ENCODE assay signal across 13 cellular contexts in genomic region chr16:65068151-65068740, GRCh38. TPM values are rescaled to one million over a fixed set of nuclear protein-coding genes. Genes with fewer than 3 reads are reported as not detected.
A peak's percentile ranks its signal among the peaks of the same experiment; 100 is the strongest.
DNase-seq lines count a peak whose midpoint lies in the region; ATAC-seq and TF ChIP-seq lines count a peak whose summit lies in the region.
"Had no signal": no experiment of that assay in that cellular context is flagged by ENCODE, and none has a peak within 500 bp of the region (broad histone marks: within the 10 kb centered on the region; RNA-seq: fewer than 3 reads in every experiment).

No MANE protein-coding gene starts in this region.

- no peak overlapping the region for H3K27ac Mint-ChIP-seq in CD8-positive, alpha-beta T cell

- peak overlapping the region; percentile 49 for H3K4me2 ChIP-seq in GM23248 (ENCODE audit: unreplicated experiment)

- H3K4me3 Mint-ChIP-seq in CD8-positive, alpha-beta T cell = no peak overlapping the region

- intact Hi-C loops in gastrocnemius medialis (cut with DNase I; ENCODE audit: low total_unique reads) = loop anchor here (1.0 to 5.0 kb wide), 2 partner anchors 50 to 906 kb away; no protein-coding TSS in a partner anchor
- intact Hi-C loops in CD8-positive, alpha-beta T cell (cut with DNase I, micrococcal nuclease) = no loop called here
- intact Hi-C loops in transverse colon (cut with DNase I; ENCODE audit: low total_unique reads) = no loop called here

- no peaks in the 10 kb centered on the region for H3K4me1 Mint-ChIP-seq in CD8-positive, alpha-beta T cell (ENCODE audit: low read depth)

- peaks cover 2% of the 10 kb centered on the region for H3K27me3 Mint-ChIP-seq in CD8-positive, alpha-beta T cell (ENCODE audit: low read depth)

- peaks cover 54% of the 10 kb centered on the region for H3F3A ChIP-seq in GM23248 (ENCODE audit: insufficient read depth)

- H3K27ac ChIP-seq in GM23248 (peak overlapping the region; percentile 97), SK-N-MC (peak overlapping the region; percentile 84), gastrocnemius medialis (peak overlapping the region; percentile 86 to 93 (median 92)), transverse colon (no peak overlapping the region)
- H3K27ac ChIP-seq in CD8-positive, alpha-beta T cell (ENCODE audit: low read depth, low read length) = no peak overlapping the region

- TF ChIP-seq POLR2A in gastrocnemius medialis (IDR thresholded peaks at IDR 0.05) = peak in 1 of 2 donors; percentile 22
- TF ChIP-seq POLR2A in transverse colon (IDR thresholded peaks at IDR 0.05) = no peak

- H3K9ac ChIP-seq in GM23248 = peak overlapping the region; percentile 79
- peak overlapping the region; percentile 45 for H3K9ac ChIP-seq in SK-N-MC (ENCODE audit: insufficient read length)

- H3K36me3 Mint-ChIP-seq in CD8-positive, alpha-beta T cell = no peaks in the 10 kb centered on the region

- H3K36me3 ChIP-seq in GM23248 (ENCODE audit: low read depth) (no peaks in the 10 kb centered on the region; the same call in 1 of the 2 replicates), SK-N-MC (ENCODE audit: insufficient read depth, low read length) (peaks cover 51% of the 10 kb centered on the region), gastrocnemius medialis (no peaks in the 10 kb centered on the region), transverse colon (no peaks in the 10 kb centered on the region)
- no peaks in the 10 kb centered on the region for H3K36me3 ChIP-seq in CD8-positive, alpha-beta T cell (ENCODE audit: insufficient read depth, low read length)
- H3K36me3 ChIP-seq: HAP-1 had no signal

- CTCF ChIA-PET in CD8-positive, alpha-beta T cell (lab: Charles Lee) = no interaction called here

- TF ChIP-seq CTCF in gastrocnemius medialis (IDR thresholded peaks at IDR 0.05 in 4 of 5, conservative IDR thresholded peaks at IDR 0.05 in 1 of 5) (peak in 2 of 5 experiments; percentile 10 to 16), transverse colon (IDR thresholded peaks at IDR 0.05) (no peak)
- no peak for TF ChIP-seq CTCF in CD8-positive, alpha-beta T cell (IDR thresholded peaks at IDR 0.05)

- no peak for TF ChIP-seq EP300 in transverse colon (IDR thresholded peaks at IDR 0.05; ENCODE audit: low read depth)

- 1 to 5% methylated on average over 4 to 5 of the region's 5 CpGs for WGBS in GM23248 (ENCODE audit: low coverage in 1 of 2, low lambda C conversion rate in 2 of 2, missing lambda C conversion rate in 2 of 2), 2 experiments
- WGBS in transverse colon (ENCODE audit: low coverage in 1 of 2), 2 donors = 53 to 72% methylated on average over 5 of the region's 5 CpGs

- peaks cover 7% of the 10 kb centered on the region for H3K9me3 Mint-ChIP-seq in CD8-positive, alpha-beta T cell

- peaks cover 64% of the 10 kb centered on the region for H3K4me1 ChIP-seq in GM23248 (ENCODE audit: insufficient read depth)
- peaks cover 36 to 45% of the 10 kb centered on the region in 2 donors for H3K4me1 ChIP-seq in gastrocnemius medialis
- no peaks in the 10 kb centered on the region for H3K4me1 ChIP-seq in CD8-positive, alpha-beta T cell (ENCODE audit: insufficient read depth, low read length)
- peaks cover 0 to 24% (median 0%) of the 10 kb centered on the region in 4 donors for H3K4me1 ChIP-seq in transverse colon
- H3K4me1 ChIP-seq: HAP-1 had no signal

- DNase-seq in GM23248 (peak; percentile 93), SK-N-MC (ENCODE audit: low read depth, low spot score) (no peak), fibroblast of peridontal ligament (ENCODE audit: extremely low read depth) (peak; percentile 86), gastrocnemius medialis (peak; percentile 31 to 46), transverse colon (no peak)
- no peak for DNase-seq in CD8-positive, alpha-beta T cell
- DNase-seq: activated CD4-positive, CD25-positive, alpha-beta regulatory T cell; activated T-cell treated with anti-CD3 and anti-CD28 coated beads, Interleukin-2, amount 50 U/mL, for 1 hour; aorta; NCI-H1105; NCI-H69 had no signal

- no peak overlapping the region for H2AFZ ChIP-seq in GM23248

- no peaks in the 10 kb centered on the region for H3K9me2 ChIP-seq in GM23248 (ENCODE audit: insufficient read depth)

- H3K4me3 ChIP-seq in GM23248 (peak overlapping the region; percentile 45), SK-N-MC (no peak overlapping the region), gastrocnemius medialis (peak overlapping the region in 2 of 4 donors; percentile 1 to 17), transverse colon (no peak overlapping the region)
- no peak overlapping the region for H3K4me3 ChIP-seq in CD8-positive, alpha-beta T cell (ENCODE audit: low read depth, low read length)
- H3K4me3 ChIP-seq: HAP-1 had no signal

- H3K9me3 ChIP-seq in GM23248 (ENCODE audit: low read depth) (no peaks in the 10 kb centered on the region), SK-N-MC (ENCODE audit: low read depth, low read length) (no peaks in the 10 kb centered on the region), gastrocnemius medialis (no peaks in the 10 kb centered on the region), transverse colon (no peaks in the 10 kb centered on the region)
- H3K9me3 ChIP-seq in CD8-positive, alpha-beta T cell (ENCODE audit: low read length) = no peaks in the 10 kb centered on the region
- H3K9me3 ChIP-seq: HAP-1 had no signal

- in situ Hi-C loops in GM23248 (cut with MboI) = no loop called here
- in situ Hi-C loops in gastrocnemius medialis (cut with MboI; ENCODE audit: low sequenced_read_pairs in 4 of 4) = no loop called here
- in situ Hi-C loops in transverse colon (cut with MboI; ENCODE audit: low pct_ligation_motif_present in 1 of 4, low pct_unique_long_range_greater_than_20kb in 1 of 4, low sequenced_read_pairs in 3 of 4) = no loop called here

- POLR2A ChIA-PET in CD8-positive, alpha-beta T cell (lab: Charles Lee) = no interaction called here

- H4K20me1 ChIP-seq in GM23248 (ENCODE audit: insufficient read depth) = no peaks in the 10 kb centered on the region; the same call in 1 of the 2 replicates

- H3K79me2 ChIP-seq in GM23248 (ENCODE audit: insufficient read depth) = peaks cover 85% of the 10 kb centered on the region

- ATAC-seq in gastrocnemius medialis (peak; percentile 31 to 53), HG03280 (IDR thresholded peaks at IDR 0.05; ENCODE audit: unreplicated experiment) (no peak)
- no peak for ATAC-seq in CD8-positive, alpha-beta T cell

- H3K27me3 ChIP-seq in GM23248 (replicated peaks; ENCODE audit: insufficient read depth) = no peaks in the 10 kb centered on the region
- H3K27me3 ChIP-seq in gastrocnemius medialis = no peaks in the 10 kb centered on the region
- no peaks in the 10 kb centered on the region for H3K27me3 ChIP-seq in CD8-positive, alpha-beta T cell (ENCODE audit: insufficient read depth, low read length)
- H3K27me3 ChIP-seq in transverse colon = no peaks in the 10 kb centered on the region

RNA-seq across cellular contexts. Expression of gene CDH11, which starts 53.6 kb away (rescaled TPM):
- 525 and 931 TPM in 2 replicates for total RNA-seq in GM23248 (2014; rRNA removed; shearing (Covaris generic))
- polyA plus RNA-seq in GM23248 (2016; fragmentation: Nextera tagmentation; extraction: Ambion mirVana) = 263 and 264 TPM in 2 replicates
- 10 to 100 TPM in 1 of 4 donors, 1 to 10 TPM in 3; 4.0 to 14.2 (median 8.6) TPM for total RNA-seq in gastrocnemius medialis
- total RNA-seq in CD8-positive, alpha-beta T cell = not detected
- 100 to 1,000 TPM in 1 of 4 donors, 10 to 100 TPM in 1, 1 to 10 TPM in 2; 8.2 to 141 (median 9.2) TPM for total RNA-seq in transverse colon

Comparison
In these comparisons a context has a peak if more than half of its experiments do, and no peak if none do; other contexts are left out.
1. DNase-seq: peak in GM23248 (single experiment), fibroblast of peridontal ligament (single experiment) and gastrocnemius medialis (2 of 2); none in SK-N-MC (single experiment), CD8-positive, alpha-beta T cell (0 of 7) and transverse colon (single experiment).
2. H3K27ac ChIP-seq: peak in GM23248 (single experiment), SK-N-MC (single experiment) and gastrocnemius medialis (4 of 4); none in CD8-positive, alpha-beta T cell (single experiment) and transverse colon (0 of 4).
3. ATAC-seq: peak in gastrocnemius medialis (2 of 2); none in HG03280 (single experiment) and CD8-positive, alpha-beta T cell (single experiment).
4. RNA of gene CDH11, which starts 53.6 kb away (total RNA-seq): 525 to 931 TPM in GM23248, 8.2 to 141 TPM in transverse colon and 4.0 to 14.2 TPM in gastrocnemius medialis; not detected in CD8-positive, alpha-beta T cell; every median in the first group is over 4 times any median in the second.